In the genomic region with DNA sequence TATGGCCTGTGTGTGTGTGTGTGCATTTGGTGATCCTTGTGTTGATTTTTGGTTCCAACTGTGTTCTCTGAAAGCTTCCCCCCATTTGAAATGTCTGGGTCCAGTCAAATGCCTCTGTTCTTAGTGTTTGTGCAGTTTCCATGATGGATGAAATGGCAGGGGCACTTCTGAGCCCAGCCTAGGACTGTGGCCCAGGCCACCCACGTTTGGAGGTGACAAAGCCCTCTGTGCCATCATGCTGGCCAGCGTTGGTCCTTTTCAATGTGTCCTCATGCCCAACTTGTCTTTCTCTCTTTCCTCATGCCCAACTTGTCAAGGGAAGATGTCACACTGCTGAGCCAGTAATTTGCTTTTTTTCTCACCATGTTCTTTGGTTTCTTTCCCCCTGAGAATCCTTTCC, we compare ENCODE assay signal across 21 cellular contexts.
DNase-seq lines count a peak whose midpoint lies in the region; ATAC-seq, FAIRE-seq and TF ChIP-seq lines count a peak whose summit lies in the region.
"Had no signal": no experiment of that assay in that cellular context is flagged by ENCODE, and none has a peak within 500 bp of the region (broad histone marks: within the 10 kb centered on the region; RNA-seq: fewer than 3 reads in every experiment).

No MANE protein-coding gene starts in this region.

- peaks cover 34% of the 10 kb centered on the region for H3K4me1 ChIP-seq in SJCRH30
- H3K4me1 ChIP-seq: Caco-2 had no signal

- H3K27me3 ChIP-seq in SJCRH30: no peaks in the 10 kb centered on the region
- H3K27me3 ChIP-seq: BLaER1 had no signal

- peaks cover 69% of the 10 kb centered on the region for H3K4me1 Mint-ChIP-seq in chondrocyte (ENCODE audit: low read depth)
- H3K4me1 Mint-ChIP-seq: IgD-negative memory B cell had no signal

- TF ChIP-seq CTCF in chondrocyte (IDR thresholded peaks at IDR 0.05) (no peak), retinal pigment epithelial cell (conservative IDR thresholded peaks at IDR 0.05; ENCODE audit: low read depth, low read length) (no peak)

- H3K27ac ChIP-seq in SJCRH30: peak overlapping the region; percentile 99
- H3K27ac ChIP-seq: BLaER1, SK-N-MC had no signal

- ATAC-seq in GM21786 (IDR thresholded peaks at IDR 0.05; ENCODE audit: unreplicated experiment): no peak
- ATAC-seq: GM12878, Right ventricle myocardium inferior had no signal

- H3K36me3 ChIP-seq in SJCRH30: peaks cover 6% of the 10 kb centered on the region; the same call in 1 of the 2 replicates
- H3K36me3 ChIP-seq: BLaER1 had no signal

- H3K4me3 Mint-ChIP-seq in chondrocyte (ENCODE audit: unreplicated experiment): peak overlapping the region; percentile 23
- H3K4me3 Mint-ChIP-seq: CD4-positive, alpha-beta T cell; GM23338; IgD-negative memory B cell had no signal

- H3K27me3 Mint-ChIP-seq in chondrocyte (ENCODE audit: low read depth): no peaks in the 10 kb centered on the region

- DNase-seq in SJCRH30: no peak
- no peak for DNase-seq in chondrocyte (ENCODE audit: low spot score)
- no peak for DNase-seq in retinal pigment epithelial cell (ENCODE audit: low read depth)
- DNase-seq in H54 (ENCODE audit: insufficient read length, low spot score): no peak
- no peak for DNase-seq in activated naive CD4-positive, alpha-beta T cell treated with anti-CD3 and anti-CD28 coated beads, Interleukin-2, amount 50 U/mL, for 16 hours
- DNase-seq in ecto neural progenitor cell (ENCODE audit: low spot score): no peak
- DNase-seq: Caco-2; CD4-positive, alpha-beta T cell; DND-41; HCEC 1CT; NCI-H1694; NCI-H2081; NCI-H2171; NCI-H524 treated with DMSO at 0.1 percent for 48 hours had no signal

- no peak for TF ChIP-seq POLR2A in H54 (IDR thresholded peaks at IDR 0.05; ENCODE audit: low read depth, low read length)

- H3K27ac Mint-ChIP-seq in chondrocyte (ENCODE audit: unreplicated experiment): no peak overlapping the region
- H3K27ac Mint-ChIP-seq: CD4-positive, alpha-beta T cell; GM23338; IgD-negative memory B cell had no signal

- H3K36me3 Mint-ChIP-seq in chondrocyte (ENCODE audit: low read depth): peaks cover 3% of the 10 kb centered on the region
- H3K36me3 Mint-ChIP-seq: IgD-negative memory B cell had no signal

- no peak for FAIRE-seq in H54 (lab: Jason Lieb, UNC)
- FAIRE-seq: GM12878 had no signal

- no peaks in the 10 kb centered on the region for H3K9me3 ChIP-seq in SJCRH30 (replicated peaks)
- H3K9me3 ChIP-seq: Caco-2 had no signal

- peak overlapping the region; percentile 54 for H3K4me3 ChIP-seq in SJCRH30
- peak overlapping the region; percentile 30 for H3K4me3 ChIP-seq in retinal pigment epithelial cell (ENCODE audit: low read length)
- H3K4me3 ChIP-seq: BLaER1, GM12878, GM23338, SK-N-MC had no signal

- H3K9me3 Mint-ChIP-seq in chondrocyte (ENCODE audit: low read depth): peaks cover 2% of the 10 kb centered on the region
